25 cellular contexts compared by ENCODE assay signal in genomic region chr3:111796566-111796965, GRCh38.
"Had no signal": no experiment of that assay in that cellular context is flagged by ENCODE, and none has a peak within 500 bp of the region (broad histone marks: within the 10 kb centered on the region; RNA-seq: fewer than 3 reads in every experiment).

No MANE protein-coding gene starts in this region.

- H3K27ac ChIP-seq: gastrocnemius medialis, suprapubic skin had no signal

- H3K4me3 Mint-ChIP-seq: activated CD4-positive, alpha-beta T cell treated with anti-CD3 and anti-CD28 coated beads, Interleukin-2, amount 10 ng/mL, durations not matched to agents 24 days and 14 days; activated CD8-positive, alpha-beta T cell treated with anti-CD3 and anti-CD28 coated beads for 36 hours; activated naive CD4-positive, alpha-beta T cell treated with anti-CD3 and anti-CD28 coated beads, Interleukin-2, amount 50 U/mL, for 24 hours; brain; mesothelial cell of epicardium; naive thymus-derived CD8-positive, alpha-beta T cell; stimulated activated effector memory CD8-positive, alpha-beta T cell treated with anti-CD3 and anti-CD28 coated beads, Interleukin-12 subunit alpha, Interleukin-12 subunit beta, amount 100 ng/mL, for 72 hours; stimulated activated naive CD8-positive, alpha-beta T cell treated with anti-CD3 and anti-CD28 coated beads, Interleukin-15, amount 100 ng/mL, for 72 hours; T-helper 1 cell treated with Interleukin-12 subunit alpha and Interleukin-12 subunit beta and Interleukin-4 antibody, amounts not matched to agents 30 μg/mL and 1 μg/mL, for 36 hours had no signal

- H3K9me3 ChIP-seq: gastrocnemius medialis, prostate gland, suprapubic skin, transverse colon, uterus had no signal

- H3K9me3 Mint-ChIP-seq: activated naive CD4-positive, alpha-beta T cell treated with anti-CD3 and anti-CD28 coated beads, Interleukin-2, amount 50 U/mL, for 24 hours; brain; T-helper 1 cell treated with Interleukin-12 subunit alpha and Interleukin-12 subunit beta and Interleukin-4 antibody, amounts not matched to agents 30 μg/mL and 1 μg/mL, for 36 hours had no signal

- H3K36me3 Mint-ChIP-seq: activated naive CD4-positive, alpha-beta T cell treated with anti-CD3 and anti-CD28 coated beads, Interleukin-2, amount 50 U/mL, for 24 hours; brain; stimulated activated effector memory CD8-positive, alpha-beta T cell treated with anti-CD3 and anti-CD28 coated beads, Interleukin-12 subunit alpha, Interleukin-12 subunit beta, amount 100 ng/mL, for 72 hours had no signal

- H3K27me3 ChIP-seq: gastrocnemius medialis, suprapubic skin, transverse colon, uterus had no signal

- H3K27me3 Mint-ChIP-seq: activated CD4-positive, alpha-beta T cell treated with anti-CD3 and anti-CD28 coated beads, Interleukin-2, amount 10 ng/mL, durations not matched to agents 24 days and 14 days; activated naive CD4-positive, alpha-beta T cell treated with anti-CD3 and anti-CD28 coated beads, Interleukin-2, amount 50 U/mL, for 24 hours; brain; stimulated activated naive CD8-positive, alpha-beta T cell treated with anti-CD3 and anti-CD28 coated beads, Interleukin-15, amount 100 ng/mL, for 72 hours had no signal

- ATAC-seq: activated CD4-positive, CD25-positive, alpha-beta regulatory T cell treated with anti-CD3 and anti-CD28 coated beads, Interleukin-2, amount 50 U/mL, for 24 hours; activated CD8-positive, alpha-beta T cell treated with anti-CD3 and anti-CD28 coated beads for 36 hours; gastrocnemius medialis; left lobe of liver; naive thymus-derived CD8-positive, alpha-beta T cell; stimulated activated effector memory CD8-positive, alpha-beta T cell treated with anti-CD3 and anti-CD28 coated beads, Interleukin-12 subunit alpha, Interleukin-12 subunit beta, amount 100 ng/mL, for 72 hours; stimulated activated naive CD8-positive, alpha-beta T cell treated with anti-CD3 and anti-CD28 coated beads, Interleukin-15, amount 100 ng/mL, for 72 hours had no signal

- DNase-seq: activated CD4-positive, alpha-beta T cell treated with anti-CD3 and anti-CD28 coated beads, Interleukin-2, amount 10 ng/mL, durations not matched to agents 24 days and 14 days; activated CD8-positive, alpha-beta T cell treated with anti-CD3 and anti-CD28 coated beads for 36 hours; activated gamma-delta T cell treated with Interleukin-2 at 50 U/mL for 16 hours; activated T-cell treated with anti-CD3 and anti-CD28 coated beads, Interleukin-2, amount 50 U/mL, for 1 hour; aorta; central memory CD4-positive, alpha-beta T cell; dermis blood vessel endothelial cell; effector CD8-positive, alpha-beta T cell; gastrocnemius medialis; head of caudate nucleus; naive thymus-derived CD8-positive, alpha-beta T cell; stimulated activated CD4-positive, alpha-beta T cell treated with anti-CD3 and anti-CD28 coated beads, Interleukin-1b, Interleukin-23, amount 100 ng/mL, for 48 hours; stimulated activated naive CD8-positive, alpha-beta T cell treated with anti-CD3 and anti-CD28 coated beads, Interleukin-15, amount 100 ng/mL, for 72 hours; transverse colon; uterus had no signal

- H3K4me1 Mint-ChIP-seq: activated CD4-positive, alpha-beta T cell treated with anti-CD3 and anti-CD28 coated beads, Interleukin-2, amount 10 ng/mL, durations not matched to agents 24 days and 14 days; activated naive CD4-positive, alpha-beta T cell treated with anti-CD3 and anti-CD28 coated beads, Interleukin-2, amount 50 U/mL, for 24 hours; naive thymus-derived CD8-positive, alpha-beta T cell; stimulated activated effector memory CD8-positive, alpha-beta T cell treated with anti-CD3 and anti-CD28 coated beads, Interleukin-12 subunit alpha, Interleukin-12 subunit beta, amount 100 ng/mL, for 72 hours; stimulated activated naive CD8-positive, alpha-beta T cell treated with anti-CD3 and anti-CD28 coated beads, Interleukin-15, amount 100 ng/mL, for 72 hours had no signal

- H3K4me3 ChIP-seq: gastrocnemius medialis, lung, prostate gland, suprapubic skin, transverse colon, uterus had no signal

- H3K4me1 ChIP-seq: gastrocnemius medialis, prostate gland, uterus had no signal

- H3K36me3 ChIP-seq: gastrocnemius medialis, prostate gland, suprapubic skin, transverse colon, uterus had no signal

- H3K27ac Mint-ChIP-seq: activated CD4-positive, alpha-beta T cell treated with anti-CD3 and anti-CD28 coated beads, Interleukin-2, amount 10 ng/mL, durations not matched to agents 24 days and 14 days; activated CD8-positive, alpha-beta T cell treated with anti-CD3 and anti-CD28 coated beads for 36 hours; activated naive CD4-positive, alpha-beta T cell treated with anti-CD3 and anti-CD28 coated beads, Interleukin-2, amount 50 U/mL, for 24 hours; mesothelial cell of epicardium; naive thymus-derived CD8-positive, alpha-beta T cell; stimulated activated effector memory CD8-positive, alpha-beta T cell treated with anti-CD3 and anti-CD28 coated beads, Interleukin-12 subunit alpha, Interleukin-12 subunit beta, amount 100 ng/mL, for 72 hours; stimulated activated naive CD8-positive, alpha-beta T cell treated with anti-CD3 and anti-CD28 coated beads, Interleukin-15, amount 100 ng/mL, for 72 hours; T-helper 1 cell treated with Interleukin-12 subunit alpha and Interleukin-12 subunit beta and Interleukin-4 antibody, amounts not matched to agents 30 μg/mL and 1 μg/mL, for 36 hours had no signal
